ENCODE assay signal across 1 cellular context in the genomic region with DNA sequence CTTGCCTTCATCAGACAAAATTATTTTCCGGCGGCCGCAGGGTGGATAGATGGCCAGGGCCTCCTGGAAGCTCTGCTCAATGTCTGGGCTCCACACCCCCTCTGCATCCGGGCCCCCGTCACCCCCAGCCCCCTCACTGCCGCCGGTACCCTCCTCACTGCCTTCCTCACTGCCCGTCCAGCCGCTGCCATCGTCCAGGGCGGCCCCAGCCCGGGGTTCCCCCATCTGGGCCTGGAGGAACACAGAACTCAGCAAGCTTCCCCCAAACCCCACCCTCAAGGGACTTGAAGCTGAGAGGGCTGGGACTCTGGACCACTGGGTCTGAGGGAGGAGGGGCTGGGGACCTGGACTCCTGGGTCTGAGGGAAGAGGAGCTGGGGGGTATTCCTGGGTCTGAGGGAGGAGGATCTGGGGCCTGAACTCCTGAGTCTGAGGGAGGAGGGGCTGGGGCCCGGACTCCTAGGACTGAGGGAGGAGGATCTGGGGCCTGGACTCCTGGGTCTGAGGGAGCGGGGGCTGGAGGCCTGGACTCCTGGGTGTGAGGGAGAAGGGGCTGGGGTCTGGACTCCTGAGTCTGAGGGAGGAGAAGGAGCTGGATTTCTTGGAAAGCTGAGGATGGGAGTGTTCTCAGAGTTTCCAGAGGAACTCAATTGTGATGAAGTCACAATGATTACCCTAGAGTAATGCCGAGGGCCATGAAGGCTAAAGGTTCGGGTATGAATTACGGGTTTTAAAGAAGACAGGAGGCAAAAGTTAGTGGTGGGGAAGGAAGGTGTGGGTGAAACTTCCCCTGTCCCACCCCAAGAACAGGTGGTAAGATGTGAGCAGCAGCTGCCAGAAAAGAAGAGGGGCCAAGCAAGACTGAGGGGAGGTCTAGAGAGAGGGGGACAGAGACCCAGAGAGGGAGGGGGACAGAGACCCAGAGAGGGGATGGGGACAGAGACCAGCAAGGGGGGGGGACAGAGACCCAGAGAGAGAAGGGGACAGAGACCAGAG.
TF ChIP-seq lines count a peak whose summit lies in the region.

No MANE protein-coding gene starts in this region.

TF ChIP-seq in SK-N-SH treated with all-trans-retinoic acid at 6 μM for 48 hours, 23 proteins besides CTCF, POLR2A, EP300 and RAD21 (continued from another document):
- TF ChIP-seq CSRNP3 (CRISPR knock-in tag; IDR thresholded peaks at IDR 0.05): no peak
